Comparison of ENCODE assay signal across 8 cellular contexts in the genomic region with DNA sequence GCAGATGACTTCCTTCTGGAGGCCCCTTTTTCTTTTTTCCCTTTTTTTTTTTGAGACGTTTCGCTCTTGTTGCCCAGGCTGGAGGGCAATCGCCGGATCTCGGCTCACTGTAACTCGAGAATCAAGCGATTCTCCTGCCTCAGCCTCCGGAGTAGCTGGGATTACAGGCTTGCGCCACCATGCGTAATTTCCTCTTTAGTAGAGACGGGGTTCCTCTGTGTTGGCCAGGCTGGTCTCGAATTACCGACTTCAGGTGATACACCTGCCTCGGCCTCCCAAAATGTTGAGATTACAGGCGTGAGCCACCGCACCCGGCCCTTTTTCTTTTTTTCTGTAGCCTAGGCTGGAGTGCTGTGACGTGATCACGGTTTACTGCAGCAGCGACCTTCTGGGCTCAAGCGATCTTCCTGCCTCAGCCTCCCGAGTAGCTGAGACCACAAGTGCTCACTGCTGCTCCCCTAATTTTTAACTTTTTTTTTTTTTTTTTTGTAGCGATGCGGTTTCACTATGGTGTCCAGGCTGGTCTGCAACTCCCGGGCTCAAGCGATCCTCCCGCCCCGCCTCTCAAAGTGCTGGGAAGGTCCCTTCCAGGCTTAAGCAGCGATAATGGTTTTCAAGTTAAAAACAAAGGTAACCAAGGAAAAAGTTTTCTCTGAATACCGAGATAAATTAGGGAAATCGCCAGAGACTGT. TPM values are rescaled to one million over a fixed set of nuclear protein-coding genes. Genes with fewer than 3 reads are reported as not detected.
DNase-seq lines count a peak whose midpoint lies in the region; ATAC-seq and TF ChIP-seq lines count a peak whose summit lies in the region.

No MANE protein-coding gene starts in this region.

- no peaks in the 10 kb centered on the region for H3K4me1 ChIP-seq in parathyroid adenoma

- peaks cover 35% of the 10 kb centered on the region for H3K79me2 ChIP-seq in parathyroid adenoma

- H3K27me3 ChIP-seq in parathyroid adenoma (ENCODE audit: control insufficient read depth, insufficient read depth, low read length), result no peaks in the 10 kb centered on the region

- peak; percentile 40 to 51 for DNase-seq in AML-193 (lab: John Stamatoyannopoulos, UW)
- DNase-seq in RPMI7951 (ENCODE audit: low read depth), result peak; percentile 71
- peak; percentile 44 for DNase-seq in activated naive CD8-positive, alpha-beta T cell treated with anti-CD3 and anti-CD28 coated beads, Interleukin-2, amount 50 U/mL, for 24 hours
- DNase-seq in left cardiac atrium, result peak; percentile 52
- no peak for DNase-seq in NK-92 (lab: John Stamatoyannopoulos, UW; ENCODE audit: unreplicated experiment)

- H3K9me3 Mint-ChIP-seq in activated naive CD8-positive, alpha-beta T cell treated with anti-CD3 and anti-CD28 coated beads, Interleukin-2, amount 50 U/mL, for 24 hours, result no peaks in the 10 kb centered on the region

- H3K4me2 ChIP-seq in parathyroid adenoma (ENCODE audit: low read length), result peak overlapping the region; percentile 97

- H3K4me3 ChIP-seq in parathyroid adenoma (ENCODE audit: low read depth, low read length), result peak overlapping the region; percentile 99

- peak overlapping the region; percentile 94 for H3K27ac Mint-ChIP-seq in activated naive CD8-positive, alpha-beta T cell treated with anti-CD3 and anti-CD28 coated beads, Interleukin-2, amount 50 U/mL, for 24 hours

- peak overlapping the region; percentile 88 for H2AFZ ChIP-seq in parathyroid adenoma

- peaks cover 34% of the 10 kb centered on the region for H3K4me1 Mint-ChIP-seq in activated naive CD8-positive, alpha-beta T cell treated with anti-CD3 and anti-CD28 coated beads, Interleukin-2, amount 50 U/mL, for 24 hours

- TF ChIP-seq CTCF in parathyroid adenoma (IDR thresholded peaks at IDR 0.05), result peak; percentile 27

- intact Hi-C loops in left cardiac atrium (cut with DNase I), result loop anchor here in 1 of 2 donors (2.0 kb wide), 2 partner anchors 66 to 86 kb away; partner anchors contain the start of gene AP1G1

- peak overlapping the region; percentile 96 for H3K4me3 Mint-ChIP-seq in activated naive CD8-positive, alpha-beta T cell treated with anti-CD3 and anti-CD28 coated beads, Interleukin-2, amount 50 U/mL, for 24 hours

- no peaks in the 10 kb centered on the region for H3K36me3 ChIP-seq in parathyroid adenoma (ENCODE audit: control insufficient read depth, insufficient read depth, low read length)

- peak overlapping the region; percentile 96 for H3K27ac ChIP-seq in parathyroid adenoma

- peak; percentile 30 for ATAC-seq in GM18511 (IDR thresholded peaks at IDR 0.05; ENCODE audit: unreplicated experiment)
- peak; percentile 23 for ATAC-seq in HG03378 (IDR thresholded peaks at IDR 0.05; ENCODE audit: unreplicated experiment)
- ATAC-seq in activated naive CD8-positive, alpha-beta T cell treated with anti-CD3 and anti-CD28 coated beads, Interleukin-2, amount 50 U/mL, for 24 hours, result peak; percentile 17
- peak; percentile 10 to 26 for ATAC-seq in left cardiac atrium

- H3K27me3 Mint-ChIP-seq in activated naive CD8-positive, alpha-beta T cell treated with anti-CD3 and anti-CD28 coated beads, Interleukin-2, amount 50 U/mL, for 24 hours, result no peaks in the 10 kb centered on the region

- peak overlapping the region; percentile 47 for H3K9ac ChIP-seq in parathyroid adenoma

- H3K9me3 ChIP-seq in parathyroid adenoma (ENCODE audit: control insufficient read depth, low read length), result no peaks in the 10 kb centered on the region

- H3K36me3 Mint-ChIP-seq in activated naive CD8-positive, alpha-beta T cell treated with anti-CD3 and anti-CD28 coated beads, Interleukin-2, amount 50 U/mL, for 24 hours (ENCODE audit: low read depth), result peaks cover 7% of the 10 kb centered on the region

RNA-seq across cellular contexts. Expression of gene IST1, which starts 1.0 kb away (rescaled TPM):
- 160 and 186 TPM in 2 replicates for total RNA-seq in RPMI7951 (2014; rRNA removed; shearing (Covaris generic))
- total RNA-seq in left cardiac atrium, result 100 to 1,000 TPM; 117 to 138 TPM

RNA-seq across cellular contexts. Expression of gene ZNF821, which starts 10.4 kb away (rescaled TPM):
- 3.4 and 3.8 TPM in 2 replicates for total RNA-seq in RPMI7951 (2014; rRNA removed; shearing (Covaris generic))
- 1 to 10 TPM; 3.6 to 5.7 TPM for total RNA-seq in left cardiac atrium

RNA-seq across cellular contexts. Expression of gene ATXN1L, which starts 48.6 kb away (rescaled TPM):
- 8.7 and 8.8 TPM in 2 replicates for total RNA-seq in RPMI7951 (2014; rRNA removed; shearing (Covaris generic))
- 10 to 100 TPM; 16.8 to 21.4 TPM for total RNA-seq in left cardiac atrium
